In the genomic region with DNA sequence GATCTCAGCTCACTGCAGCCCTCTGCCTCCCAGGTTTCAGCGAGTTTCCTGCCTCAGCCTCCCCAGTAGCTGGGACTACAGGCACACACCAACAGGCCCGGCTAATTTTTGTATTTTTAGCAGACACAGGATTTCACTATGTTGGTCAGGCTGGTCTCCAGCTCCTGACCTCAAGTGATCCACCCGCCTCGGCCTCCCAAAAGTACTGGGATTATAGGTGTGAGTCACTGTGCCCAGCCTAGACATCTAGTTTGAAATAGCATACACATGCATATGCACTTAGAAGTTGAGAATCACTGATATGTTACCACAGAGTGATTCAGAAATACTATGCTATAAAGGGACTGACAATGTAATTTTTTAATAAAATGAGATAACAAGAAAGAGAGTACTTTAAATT, we compare ENCODE assay signal across 19 cellular contexts.
DNase-seq lines count a peak whose midpoint lies in the region; ATAC-seq and TF ChIP-seq lines count a peak whose summit lies in the region.
"Had no signal": no experiment of that assay in that cellular context is flagged by ENCODE, and none has a peak within 500 bp of the region (broad histone marks: within the 10 kb centered on the region; RNA-seq: fewer than 3 reads in every experiment).

No MANE protein-coding gene starts in this region.

- TF ChIP-seq CTCF in fibroblast of mammary gland (conservative IDR thresholded peaks at IDR 0.05; ENCODE audit: control insufficient read depth, insufficient read depth, low read depth, low read length), result no peak
- TF ChIP-seq CTCF in gastrocnemius medialis (IDR thresholded peaks at IDR 0.05 in 4 of 5, conservative IDR thresholded peaks at IDR 0.05 in 1 of 5), result no peak

- H3K36me3 Mint-ChIP-seq in activated CD4-positive, alpha-beta T cell treated with anti-CD3 and anti-CD28 coated beads for 36 hours (ENCODE audit: low read depth), result peaks cover 4% of the 10 kb centered on the region

- H3K27ac Mint-ChIP-seq in activated CD4-positive, alpha-beta T cell treated with anti-CD3 and anti-CD28 coated beads for 36 hours, result no peak overlapping the region
- H3K27ac Mint-ChIP-seq: activated naive CD4-positive, alpha-beta T cell treated with anti-CD3 and anti-CD28 coated beads for 36 hours had no signal

- H3K9me3 Mint-ChIP-seq in activated CD4-positive, alpha-beta T cell treated with anti-CD3 and anti-CD28 coated beads for 36 hours (ENCODE audit: low read depth), result no peaks in the 10 kb centered on the region
- H3K9me3 Mint-ChIP-seq: activated naive CD4-positive, alpha-beta T cell treated with anti-CD3 and anti-CD28 coated beads for 36 hours had no signal

- POLR2A ChIA-PET in activated CD4-positive, alpha-beta T cell treated with anti-CD3 and anti-CD28 coated beads for 36 hours (lab: Charles Lee), result interaction anchor here (0.6 kb wide), 1 partner anchor 15 kb away, joined by 3 read pairs; no protein-coding TSS in a partner anchor

- no peaks in the 10 kb centered on the region for H3K9me3 ChIP-seq in gastrocnemius medialis
- H3K9me3 ChIP-seq: thoracic aorta had no signal

- H3K4me1 ChIP-seq in gastrocnemius medialis, result no peaks in the 10 kb centered on the region

- peaks cover 0 to 40% of the 10 kb centered on the region in 2 donors for H3K36me3 ChIP-seq in gastrocnemius medialis

- H3K4me3 ChIP-seq in fibroblast of mammary gland (ENCODE audit: control insufficient read depth, low read depth, low read length), result no peak overlapping the region
- no peak overlapping the region for H3K4me3 ChIP-seq in gastrocnemius medialis
- H3K4me3 ChIP-seq: thoracic aorta had no signal

- intact Hi-C loops in gastrocnemius medialis (cut with DNase I; ENCODE audit: low total_unique reads), result no loop called here
- intact Hi-C loops in activated CD4-positive, alpha-beta T cell treated with anti-CD3 and anti-CD28 coated beads for 36 hours (cut with DNase I, micrococcal nuclease), result no loop called here

- no peaks in the 10 kb centered on the region for H3K27me3 Mint-ChIP-seq in activated CD4-positive, alpha-beta T cell treated with anti-CD3 and anti-CD28 coated beads for 36 hours

- H3K27me3 ChIP-seq in gastrocnemius medialis, result no peaks in the 10 kb centered on the region

- peak overlapping the region; percentile 11 to 56 (median 37) for H3K27ac ChIP-seq in gastrocnemius medialis
- H3K27ac ChIP-seq: thoracic aorta had no signal

- no peaks in the 10 kb centered on the region for H3K4me1 Mint-ChIP-seq in activated CD4-positive, alpha-beta T cell treated with anti-CD3 and anti-CD28 coated beads for 36 hours

- ATAC-seq in gastrocnemius medialis, result peak; percentile 14 to 55
- no peak for ATAC-seq in activated CD4-positive, alpha-beta T cell treated with anti-CD3 and anti-CD28 coated beads for 36 hours
- ATAC-seq in HG02642 (IDR thresholded peaks at IDR 0.05; ENCODE audit: poor library complexity, unreplicated experiment), result no peak
- ATAC-seq: right cardiac atrium had no signal

- no peak for TF ChIP-seq POLR2A in gastrocnemius medialis (IDR thresholded peaks at IDR 0.05)

- in situ Hi-C loops in gastrocnemius medialis (cut with MboI; ENCODE audit: low sequenced_read_pairs in 4 of 4), result no loop called here

- peak; percentile 38 for DNase-seq in GM04504 (ENCODE audit: low read depth)
- DNase-seq in RPMI7951 (ENCODE audit: low read depth), result peak; percentile 81
- peak; percentile 54 for DNase-seq in fibroblast of mammary gland (ENCODE audit: low read depth)
- DNase-seq in gastrocnemius medialis, result no peak
- no peak for DNase-seq in activated CD4-positive, alpha-beta T cell treated with anti-CD3 and anti-CD28 coated beads for 36 hours
- no peak for DNase-seq in NCI-H748 treated with DMSO at 0.1 percent for 48 hours (lab: John Stamatoyannopoulos, UW)
- no peak for DNase-seq in HuH-7 (ENCODE audit: low spot score)
- DNase-seq: activated naive CD4-positive, alpha-beta T cell treated with anti-CD3 and anti-CD28 coated beads for 36 hours; central memory CD4-positive, alpha-beta T cell; DMS79; GOT3; NCI-H2227 treated with DMSO at 0.1 percent for 48 hours; right cardiac atrium; SIG-M5; stimulated activated CD4-positive, alpha-beta T cell treated with anti-CD3 and anti-CD28 coated beads, Interleukin-4, amount 100 ng/mL, for 1 hour; stimulated activated CD8-positive, alpha-beta memory T cell treated with anti-CD3 and anti-CD28 coated beads, Interleukin-4, amount 100 ng/mL, for 48 hours; T1000 had no signal

- H3K4me3 Mint-ChIP-seq in activated CD4-positive, alpha-beta T cell treated with anti-CD3 and anti-CD28 coated beads for 36 hours, result no peak overlapping the region
- H3K4me3 Mint-ChIP-seq: activated naive CD4-positive, alpha-beta T cell treated with anti-CD3 and anti-CD28 coated beads for 36 hours had no signal

- CTCF ChIA-PET in activated CD4-positive, alpha-beta T cell treated with anti-CD3 and anti-CD28 coated beads for 36 hours (lab: Charles Lee), result no interaction called here

Comparison
In these comparisons a context has a peak if more than half of its experiments do, and no peak if none do; other contexts are left out.
1. DNase-seq: peak in GM04504 (single experiment), RPMI7951 (single experiment) and fibroblast of mammary gland (single experiment); none in gastrocnemius medialis (0 of 2), activated CD4-positive, alpha-beta T cell treated with anti-CD3 and anti-CD28 coated beads for 36 hours (single experiment), NCI-H748 treated with DMSO at 0.1 percent for 48 hours (single experiment) and HuH-7 (single experiment).
2. ATAC-seq: peak in gastrocnemius medialis (2 of 2); none in activated CD4-positive, alpha-beta T cell treated with anti-CD3 and anti-CD28 coated beads for 36 hours (single experiment) and HG02642 (single experiment).